Comparison of ENCODE assay signal across 8 cellular contexts in the genomic region with DNA sequence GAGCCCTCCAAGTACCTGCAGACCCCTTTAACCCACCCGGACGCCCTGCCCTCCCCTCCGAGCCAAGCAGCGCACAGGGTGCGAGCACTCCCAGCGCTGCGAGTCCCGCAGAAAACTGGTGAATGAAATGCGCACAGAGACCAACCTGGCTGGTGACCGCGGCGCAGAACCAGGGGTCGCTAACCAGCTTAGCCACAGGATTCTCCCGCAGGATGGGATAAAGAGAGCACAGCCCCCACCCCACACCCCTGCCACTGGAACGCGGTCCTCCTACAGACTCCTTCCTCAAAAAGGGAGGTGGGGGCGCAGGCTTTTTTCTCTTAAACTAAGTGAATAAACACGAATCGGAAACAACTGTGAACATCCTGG. TPM values are rescaled to one million over a fixed set of nuclear protein-coding genes. Genes with fewer than 3 reads are reported as not detected.
A peak's percentile ranks its signal among the peaks of the same experiment; 100 is the strongest.
DNase-seq lines count a peak whose midpoint lies in the region; ATAC-seq, FAIRE-seq and TF ChIP-seq lines count a peak whose summit lies in the region.

No MANE protein-coding gene starts in this region.

- H3K9me3 ChIP-seq in RWPE2 (ENCODE audit: severe bottlenecking), result no peaks in the 10 kb centered on the region

- H3K27ac ChIP-seq in RWPE2 (ENCODE audit: poor library complexity, severe bottlenecking), result peak overlapping the region; percentile 80

- TF ChIP-seq CTCF in RWPE2 (IDR thresholded peaks at IDR 0.05; ENCODE audit: poor library complexity, severe bottlenecking) (no peak), bronchial epithelial cell (IDR thresholded peaks at IDR 0.05; ENCODE audit: insufficient read depth, low read length, severe bottlenecking) (no peak)

- H3K4me1 ChIP-seq in RWPE2 (ENCODE audit: insufficient read depth, poor library complexity, severe bottlenecking), result peaks cover 34% of the 10 kb centered on the region

- H3K27me3 ChIP-seq in RWPE2 (ENCODE audit: insufficient read depth, poor library complexity, severe bottlenecking) (no peaks in the 10 kb centered on the region), bronchial epithelial cell (ENCODE audit: control insufficient read depth, insufficient read depth, low read length) (no peaks in the 10 kb centered on the region)

- FAIRE-seq in bronchial epithelial cell (lab: Jason Lieb, UNC), result no peak

- ATAC-seq in RWPE2 (ENCODE audit: low read depth) (no peak), left lobe of liver (no peak), GM21723 (IDR thresholded peaks at IDR 0.05; ENCODE audit: unreplicated experiment) (no peak), HG03442 (IDR thresholded peaks at IDR 0.05; ENCODE audit: unreplicated experiment) (no peak)
- no peak for ATAC-seq in stimulated activated naive CD8-positive, alpha-beta T cell treated with anti-CD3 and anti-CD28 coated beads, Interleukin-15, Interleukin-2, amounts not matched to agents 100 U/mL and 50 U/mL, for 24 hours

- H3K36me3 ChIP-seq in RWPE2 (ENCODE audit: low read depth) (no peaks in the 10 kb centered on the region), bronchial epithelial cell (ENCODE audit: control insufficient read depth, insufficient read depth, low read length) (no peaks in the 10 kb centered on the region)

- DNase-seq in DMS79 treated with DMSO at 0.1 percent for 48 hours (lab: John Stamatoyannopoulos, UW), result peak; percentile 13
- no peak for DNase-seq in DMS79 (lab: John Stamatoyannopoulos, UW)
- peak; percentile 49 for DNase-seq in RWPE2 (ENCODE audit: low spot score)
- no peak for DNase-seq in bronchial epithelial cell (ENCODE audit: low read depth)
- peak; percentile 49 for DNase-seq in left lobe of liver (ENCODE audit: low spot score)
- DNase-seq in stimulated activated naive CD8-positive, alpha-beta T cell treated with anti-CD3 and anti-CD28 coated beads, Interleukin-15, Interleukin-2, amounts not matched to agents 100 U/mL and 50 U/mL, for 24 hours, result peak; percentile 27

- peak overlapping the region; percentile 81 for H3K4me3 ChIP-seq in RWPE2 (ENCODE audit: severe bottlenecking)
- peak overlapping the region; percentile 92 for H3K4me3 ChIP-seq in bronchial epithelial cell (ENCODE audit: low read depth, low read length)

RNA-seq across cellular contexts. Expression of a gene that starts 1.0 kb away (rescaled TPM):
- total RNA-seq in bronchial epithelial cell, result 69.8 and 80.8 TPM in 2 replicates
- 12.3 TPM for total RNA-seq in left lobe of liver

Comparison
In these comparisons a context has a peak if more than half of its experiments do, and no peak if none do; other contexts are left out.
1. DNase-seq: peak in DMS79 treated with DMSO at 0.1 percent for 48 hours (single experiment), RWPE2 (single experiment), left lobe of liver (single experiment) and stimulated activated naive CD8-positive, alpha-beta T cell treated with anti-CD3 and anti-CD28 coated beads, Interleukin-15, Interleukin-2, amounts not matched to agents 100 U/mL and 50 U/mL, for 24 hours (single experiment); none in DMS79 (single experiment) and bronchial epithelial cell (single experiment).